Comparison of ENCODE assay signal across 8 cellular contexts in the genomic region with DNA sequence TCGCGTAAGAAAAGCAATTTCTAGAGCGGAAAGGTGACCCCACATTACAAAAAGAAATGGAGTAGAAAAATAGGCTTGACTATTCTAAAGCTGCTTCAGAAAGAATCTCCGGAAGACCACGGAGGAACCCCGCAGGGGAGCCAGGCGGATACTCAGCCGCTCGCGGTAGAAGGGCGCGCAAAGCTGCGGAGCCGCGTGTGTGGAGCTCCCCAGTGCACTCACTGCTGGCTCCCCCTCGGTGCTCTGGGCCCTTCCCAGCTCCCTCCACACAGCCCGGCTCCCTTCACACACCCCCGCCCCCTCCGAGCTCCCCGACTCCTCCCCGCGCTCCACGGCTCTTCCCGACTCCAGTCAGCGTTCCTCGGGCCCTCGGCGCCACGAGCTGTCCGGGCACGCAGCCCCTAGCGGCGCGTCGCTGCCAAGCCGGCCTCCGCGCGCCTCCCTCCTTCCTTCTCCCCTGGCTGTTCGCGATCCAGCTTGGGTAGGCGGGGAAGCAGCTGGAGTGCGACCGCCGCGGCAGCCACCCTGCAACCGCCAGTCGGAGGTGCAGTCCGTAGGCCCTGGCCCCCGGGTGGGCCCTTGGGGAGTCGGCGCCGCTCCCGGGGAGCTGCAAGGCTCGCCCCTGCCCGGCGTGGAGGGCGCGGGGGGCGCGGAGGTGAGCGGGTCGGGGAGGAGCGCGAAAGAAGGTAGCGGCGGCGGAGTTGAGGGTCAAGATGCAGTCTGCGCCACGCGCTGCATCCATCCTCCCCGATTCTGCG. TPM values are rescaled to one million over a fixed set of nuclear protein-coding genes. Genes with fewer than 3 reads are reported as not detected.
DNase-seq lines count a peak whose midpoint lies in the region; ATAC-seq and TF ChIP-seq lines count a peak whose summit lies in the region.

A gene (plus strand): TSS at position 350 of the 758 bp plus-strand sequence. CDS start 13,343 bp downstream, outside the sequence.

- no peaks in the 10 kb centered on the region for H3K4me1 ChIP-seq in OCI-LY7 (ENCODE audit: insufficient read depth, low read length, poor library complexity, severe bottlenecking)

- CTCF ChIA-PET in OCI-LY7 (lab: Charles Lee; ENCODE audit: unreplicated experiment), result no interaction called here

- BruUV-seq in OCI-LY7 (replicated peaks; lab: Mats Ljungman, UMichigan), result no TSS peak

- intact Hi-C loops in dendritic cell treated with granulocyte-macrophage colony-stimulating factor and Interleukin-4, amounts not matched to agents 40 ng/mL and 50 ng/mL, for 4 days (cut with micrococcal nuclease), result no loop called here
- intact Hi-C loops in left colon (cut with DNase I, micrococcal nuclease) (loop anchor here in 1 of 2 donors (5.0 kb wide), 1 partner anchor 216 kb away; no protein-coding TSS in a partner anchor), OCI-LY7 (cut with micrococcal nuclease; ENCODE audit: unreplicated experiment) (no loop called here)

- no peak within 1 kb of the TSS for H2AFZ ChIP-seq in OCI-LY7 (ENCODE audit: low read length)

- H3K36me3 ChIP-seq in OCI-LY7 (ENCODE audit: insufficient read depth, low read length), result no peaks in the 10 kb centered on the region

- peak; percentile 68 for TF ChIP-seq CTCF in GM12872 (IDR thresholded peaks at IDR 0.05; ENCODE audit: insufficient read depth, low read depth, low read length)
- TF ChIP-seq CTCF in LNCAP (IDR thresholded peaks at IDR 0.05), result peak; percentile 53; the same call in 1 of the 2 replicates
- TF ChIP-seq CTCF in OCI-LY7 (conservative IDR thresholded peaks at IDR 0.05; ENCODE audit: low read length), result no peak

- no peaks in the 10 kb centered on the region for H3K9me3 Mint-ChIP-seq in dendritic cell treated with granulocyte-macrophage colony-stimulating factor and Interleukin-4, amounts not matched to agents 40 ng/mL and 50 ng/mL, for 4 days

- no peak within 1 kb of the TSS for H3K27ac Mint-ChIP-seq in dendritic cell treated with granulocyte-macrophage colony-stimulating factor and Interleukin-4, amounts not matched to agents 40 ng/mL and 50 ng/mL, for 4 days

- no peaks in the 10 kb centered on the region for H3K9me3 ChIP-seq in OCI-LY7 (ENCODE audit: low read length)

- ATAC-seq in left colon, result peak; percentile 97

- H3K4me1 Mint-ChIP-seq in dendritic cell treated with granulocyte-macrophage colony-stimulating factor and Interleukin-4, amounts not matched to agents 40 ng/mL and 50 ng/mL, for 4 days (ENCODE audit: low read depth), result peaks cover 12% of the 10 kb centered on the region

- DNase-seq in GOT3 (lab: John Stamatoyannopoulos, UW) (peak; percentile 66), SKM-1 (lab: John Stamatoyannopoulos, UW; ENCODE audit: unreplicated experiment) (peak; percentile 69), left colon (peak; percentile 89 to 94), OCI-LY7 (ENCODE audit: low spot score) (no peak)
- peak; percentile 1 to 19 for DNase-seq in stimulated activated CD4-positive, alpha-beta T cell treated with anti-CD3 and anti-CD28 coated beads, Interleukin-15, amount 100 ng/mL, for 48 hours (ENCODE audit: low read depth in 2 of 2)

- H3K4me3 ChIP-seq in OCI-LY7 (ENCODE audit: low read depth, low read length, poor library complexity, severe bottlenecking), result no peak within 1 kb of the TSS

- peaks cover 33% of the 10 kb centered on the region for H3K27me3 Mint-ChIP-seq in dendritic cell treated with granulocyte-macrophage colony-stimulating factor and Interleukin-4, amounts not matched to agents 40 ng/mL and 50 ng/mL, for 4 days

- no peaks in the 10 kb centered on the region for H3K9me2 ChIP-seq in OCI-LY7 (ENCODE audit: insufficient read depth, low read length)

- no peak within 1 kb of the TSS for H3K27ac ChIP-seq in OCI-LY7 (ENCODE audit: low read depth, low read length, poor library complexity, severe bottlenecking)

- no peaks in the 10 kb centered on the region for H4K20me1 ChIP-seq in OCI-LY7 (ENCODE audit: insufficient read depth, low read length)

- H3K4me3 Mint-ChIP-seq in dendritic cell treated with granulocyte-macrophage colony-stimulating factor and Interleukin-4, amounts not matched to agents 40 ng/mL and 50 ng/mL, for 4 days, result peak within 1 kb of the TSS; percentile 61

- H3K79me2 ChIP-seq in OCI-LY7 (ENCODE audit: insufficient read depth, low read depth, low read length), result no peaks in the 10 kb centered on the region

- no peak within 1 kb of the TSS for H3K4me2 ChIP-seq in OCI-LY7 (ENCODE audit: low read length)

- H3K36me3 Mint-ChIP-seq in dendritic cell treated with granulocyte-macrophage colony-stimulating factor and Interleukin-4, amounts not matched to agents 40 ng/mL and 50 ng/mL, for 4 days (ENCODE audit: low read depth), result no peaks in the 10 kb centered on the region

- POLR2A ChIA-PET in OCI-LY7 (lab: Charles Lee), result interaction anchor here (0.7 kb wide), 1 partner anchor 16 kb away, joined by 3 read pairs; no protein-coding TSS in a partner anchor

RNA-seq across cellular contexts. Expression of the gene that starts here (rescaled TPM):
- total RNA-seq in left colon, result 10 to 100 TPM; 16.2 to 25.2 TPM
- not detected in 2 replicates for total RNA-seq in OCI-LY7 (2014; rRNA removed; shearing (Covaris generic))
- not detected in 2 replicates for total RNA-seq in OCI-LY7 (2022)

Comparison
In these comparisons a context has a peak if more than half of its experiments do, and no peak if none do; other contexts are left out.
1. RNA of the gene that starts here (total RNA-seq): 16.2 to 25.2 TPM in left colon; not detected in OCI-LY7; every median in the first group is over 10 times any median in the second.